ENCODE assay signal across 21 cellular contexts in genomic region chr5:174706997-174707548, GRCh38. TPM values are rescaled to one million over a fixed set of nuclear protein-coding genes. Genes with fewer than 3 reads are reported as not detected.
"Had no signal": no experiment of that assay in that cellular context is flagged by ENCODE, and none has a peak within 500 bp of the region (broad histone marks: within the 10 kb centered on the region; RNA-seq: fewer than 3 reads in every experiment).

No MANE protein-coding gene starts in this region.

- H3K36me3 Mint-ChIP-seq: activated CD8-positive, alpha-beta memory T cell treated with anti-CD3 and anti-CD28 coated beads, Interleukin-2, amount 10 ng/mL, durations not matched to agents 7 days and 5 days; activated naive CD8-positive, alpha-beta T cell treated with anti-CD3 and anti-CD28 coated beads, Interleukin-2, amount 10 ng/mL, durations not matched to agents 7 days and 5 days; T-cell had no signal

- ATAC-seq: activated CD8-positive, alpha-beta memory T cell treated with anti-CD3 and anti-CD28 coated beads, Interleukin-2, amount 10 ng/mL, durations not matched to agents 7 days and 5 days; activated T-helper 17 cell treated with anti-CD3 and anti-CD28 coated beads, Interleukin-2, amount 50 U/mL, for 72 hours; gastrocnemius medialis; naive thymus-derived CD4-positive, alpha-beta T cell; T-cell had no signal

- H3K9me3 ChIP-seq: gastrocnemius medialis, left ventricle myocardium inferior, thyroid gland had no signal

- H3K4me1 Mint-ChIP-seq: activated B cell treated with CpG ODN at 0.5 μM for 24 hours; activated CD4-positive, alpha-beta memory T cell treated with anti-CD3 and anti-CD28 coated beads, Interleukin-2, amount 10 ng/mL, durations not matched to agents 7 days and 5 days; activated CD8-positive, alpha-beta memory T cell treated with anti-CD3 and anti-CD28 coated beads, Interleukin-2, amount 10 ng/mL, durations not matched to agents 7 days and 5 days; activated naive CD8-positive, alpha-beta T cell treated with anti-CD3 and anti-CD28 coated beads, Interleukin-2, amount 10 ng/mL, durations not matched to agents 7 days and 5 days; activated T-helper 17 cell treated with anti-CD3 and anti-CD28 coated beads, Interleukin-2, amount 50 U/mL, for 72 hours; central memory CD8-positive, alpha-beta T cell; naive thymus-derived CD4-positive, alpha-beta T cell; T-cell had no signal

- DNase-seq: activated B cell treated with CpG ODN at 0.5 μM for 24 hours; activated CD4-positive, alpha-beta memory T cell treated with anti-CD3 and anti-CD28 coated beads, Interleukin-2, amount 10 ng/mL, durations not matched to agents 7 days and 5 days; activated CD4-positive, alpha-beta T cell treated with anti-CD3 and anti-CD28 coated beads for 48 hours; activated CD8-positive, alpha-beta memory T cell treated with anti-CD3 and anti-CD28 coated beads, Interleukin-2, amount 10 ng/mL, durations not matched to agents 7 days and 5 days; activated naive CD4-positive, alpha-beta T cell; activated naive CD8-positive, alpha-beta T cell treated with anti-CD3 and anti-CD28 coated beads, Interleukin-2, amount 10 ng/mL, durations not matched to agents 7 days and 5 days; activated T-cell treated with anti-CD3 and anti-CD28 coated beads, Interleukin-2, amount 50 U/mL, for 1 hour; amygdala; brain microvascular endothelial cell; gastrocnemius medialis; head of caudate nucleus; left ventricle myocardium inferior; naive thymus-derived CD4-positive, alpha-beta T cell; stimulated activated CD4-positive, alpha-beta T cell treated with anti-CD3 and anti-CD28 coated beads, Interleukin-2, amount 100 ng/mL, for 24 hours; stimulated activated naive CD4-positive, alpha-beta T cell treated with Interleukin-2 at 50 U/mL for 16 hours; T-cell; thyroid gland had no signal

- H3K4me1 ChIP-seq: gastrocnemius medialis, left ventricle myocardium inferior, thyroid gland had no signal

- H3K27ac Mint-ChIP-seq: activated B cell treated with CpG ODN at 0.5 μM for 24 hours; activated CD4-positive, alpha-beta memory T cell treated with anti-CD3 and anti-CD28 coated beads, Interleukin-2, amount 10 ng/mL, durations not matched to agents 7 days and 5 days; activated CD8-positive, alpha-beta memory T cell treated with anti-CD3 and anti-CD28 coated beads, Interleukin-2, amount 10 ng/mL, durations not matched to agents 7 days and 5 days; activated naive CD8-positive, alpha-beta T cell treated with anti-CD3 and anti-CD28 coated beads, Interleukin-2, amount 10 ng/mL, durations not matched to agents 7 days and 5 days; activated T-helper 17 cell treated with anti-CD3 and anti-CD28 coated beads, Interleukin-2, amount 50 U/mL, for 72 hours; naive thymus-derived CD4-positive, alpha-beta T cell; T-cell had no signal

- H3K27ac ChIP-seq: brain microvascular endothelial cell, coronary artery, gastrocnemius medialis, left ventricle myocardium inferior, thyroid gland had no signal

- H3K9me3 Mint-ChIP-seq: activated B cell treated with CpG ODN at 0.5 μM for 24 hours; activated CD4-positive, alpha-beta memory T cell treated with anti-CD3 and anti-CD28 coated beads, Interleukin-2, amount 10 ng/mL, durations not matched to agents 7 days and 5 days; activated naive CD8-positive, alpha-beta T cell treated with anti-CD3 and anti-CD28 coated beads, Interleukin-2, amount 10 ng/mL, durations not matched to agents 7 days and 5 days; activated T-helper 17 cell treated with anti-CD3 and anti-CD28 coated beads, Interleukin-2, amount 50 U/mL, for 72 hours; T-cell had no signal

- H3K27me3 ChIP-seq: thyroid gland had no signal

- H3K4me3 Mint-ChIP-seq: activated B cell treated with CpG ODN at 0.5 μM for 24 hours; activated CD4-positive, alpha-beta memory T cell treated with anti-CD3 and anti-CD28 coated beads, Interleukin-2, amount 10 ng/mL, durations not matched to agents 7 days and 5 days; activated CD8-positive, alpha-beta memory T cell treated with anti-CD3 and anti-CD28 coated beads, Interleukin-2, amount 10 ng/mL, durations not matched to agents 7 days and 5 days; activated naive CD8-positive, alpha-beta T cell treated with anti-CD3 and anti-CD28 coated beads, Interleukin-2, amount 10 ng/mL, durations not matched to agents 7 days and 5 days; activated T-helper 17 cell treated with anti-CD3 and anti-CD28 coated beads, Interleukin-2, amount 50 U/mL, for 72 hours; central memory CD8-positive, alpha-beta T cell; naive thymus-derived CD4-positive, alpha-beta T cell; T-cell had no signal

- H3K36me3 ChIP-seq: brain microvascular endothelial cell, gastrocnemius medialis, left ventricle myocardium inferior, thyroid gland had no signal

- FAIRE-seq: urothelium cell line had no signal

- H3K27me3 Mint-ChIP-seq: activated B cell treated with CpG ODN at 0.5 μM for 24 hours; activated CD8-positive, alpha-beta memory T cell treated with anti-CD3 and anti-CD28 coated beads, Interleukin-2, amount 10 ng/mL, durations not matched to agents 7 days and 5 days; central memory CD8-positive, alpha-beta T cell had no signal

- H3K4me3 ChIP-seq: coronary artery, gastrocnemius medialis, left ventricle myocardium inferior, thyroid gland had no signal

RNA-seq across cellular contexts. Expression of gene MSX2, which starts 17.3 kb away (rescaled TPM):
- total RNA-seq: activated B cell treated with CpG ODN at 0.5 μM for 24 hours; activated CD4-positive, alpha-beta memory T cell treated with anti-CD3 and anti-CD28 coated beads, Interleukin-2, amount 10 ng/mL, durations not matched to agents 7 days and 5 days; activated CD8-positive, alpha-beta memory T cell treated with anti-CD3 and anti-CD28 coated beads, Interleukin-2, amount 10 ng/mL, durations not matched to agents 7 days and 5 days; activated naive CD8-positive, alpha-beta T cell treated with anti-CD3 and anti-CD28 coated beads, Interleukin-2, amount 10 ng/mL, durations not matched to agents 7 days and 5 days; activated T-helper 17 cell treated with anti-CD3 and anti-CD28 coated beads, Interleukin-2, amount 50 U/mL, for 72 hours; naive thymus-derived CD4-positive, alpha-beta T cell; T-cell had no signal
- polyA plus RNA-seq: naive thymus-derived CD4-positive, alpha-beta T cell had no signal
